ENCODE assay signal across 8 cellular contexts in genomic region chr14:23469127-23469905, GRCh38. TPM values are rescaled to one million over a fixed set of nuclear protein-coding genes. Genes with fewer than 3 reads are reported as not detected.
A peak's percentile ranks its signal among the peaks of the same experiment; 100 is the strongest.
DNase-seq lines count a peak whose midpoint lies in the region; ATAC-seq and TF ChIP-seq lines count a peak whose summit lies in the region.

TSS of gene NGDN (plus strand) at chr14:23469703. CDS start at chr14:23469716, 13 bp downstream.

- POLR2A ChIA-PET in activated CD4-positive, alpha-beta T cell treated with anti-CD3 and anti-CD28 coated beads, Interleukin-2, amount 10 ng/mL, durations not matched to agents 7 days and 5 days (lab: Charles Lee): no interaction called here

- no peak within 1 kb of the TSS for H3K27ac Mint-ChIP-seq in activated CD4-positive, alpha-beta T cell treated with anti-CD3 and anti-CD28 coated beads, Interleukin-2, amount 10 ng/mL, durations not matched to agents 7 days and 5 days

- TF ChIP-seq CTCF in C4-2B (conservative IDR thresholded peaks at IDR 0.05): peak; percentile 78

- H3K4me3 Mint-ChIP-seq in activated CD4-positive, alpha-beta T cell treated with anti-CD3 and anti-CD28 coated beads, Interleukin-2, amount 10 ng/mL, durations not matched to agents 7 days and 5 days: no peak within 1 kb of the TSS

- H3K27ac ChIP-seq in C4-2B: peak within 1 kb of the TSS; percentile 81

- H3K4me1 Mint-ChIP-seq in activated CD4-positive, alpha-beta T cell treated with anti-CD3 and anti-CD28 coated beads, Interleukin-2, amount 10 ng/mL, durations not matched to agents 7 days and 5 days: peaks cover 12% of the 10 kb centered on the region

- peak; percentile 99 for DNase-seq in NCI-H526 treated with DMSO at 0.1 percent for 48 hours (lab: John Stamatoyannopoulos, UW)
- DNase-seq in activated CD4-positive, alpha-beta T cell treated with anti-CD3 and anti-CD28 coated beads, Interleukin-2, amount 10 ng/mL, durations not matched to agents 7 days and 5 days: peak; percentile 96
- DNase-seq in dedifferentiated amniotic fluid mesenchymal stem cell (ENCODE audit: extremely low spot score): peak; percentile 100
- DNase-seq in left kidney (ENCODE audit: low read depth, low spot score): peak; percentile 100
- peak; percentile 90 to 92 for DNase-seq in stimulated activated CD4-positive, alpha-beta T cell treated with anti-CD3 and anti-CD28 coated beads, Interleukin-2, amount 100 ng/mL, for 24 hours

- H3K9me3 Mint-ChIP-seq in activated CD4-positive, alpha-beta T cell treated with anti-CD3 and anti-CD28 coated beads, Interleukin-2, amount 10 ng/mL, durations not matched to agents 7 days and 5 days: no peaks in the 10 kb centered on the region

- ATAC-seq in GM19328 (IDR thresholded peaks at IDR 0.05; ENCODE audit: unreplicated experiment) (peak; percentile 96), HG03520 (IDR thresholded peaks at IDR 0.05; ENCODE audit: unreplicated experiment) (peak; percentile 92)

- H3K36me3 Mint-ChIP-seq in activated CD4-positive, alpha-beta T cell treated with anti-CD3 and anti-CD28 coated beads, Interleukin-2, amount 10 ng/mL, durations not matched to agents 7 days and 5 days (ENCODE audit: low read depth): peaks cover 11% of the 10 kb centered on the region

- CTCF ChIA-PET in activated CD4-positive, alpha-beta T cell treated with anti-CD3 and anti-CD28 coated beads, Interleukin-2, amount 10 ng/mL, durations not matched to agents 7 days and 5 days (lab: Charles Lee): interaction anchor here (1.0 to 1.3 kb wide), 4 partner anchors 9 to 90 kb away, joined by 3 to 5 read pairs (median 4); no protein-coding TSS in a partner anchor

- H3K27me3 Mint-ChIP-seq in activated CD4-positive, alpha-beta T cell treated with anti-CD3 and anti-CD28 coated beads, Interleukin-2, amount 10 ng/mL, durations not matched to agents 7 days and 5 days: no peaks in the 10 kb centered on the region

RNA-seq across cellular contexts. Expression of gene NGDN, which starts in this region (rescaled TPM):
- 10 to 100 TPM; 46.4 to 47.3 TPM for total RNA-seq in activated CD4-positive, alpha-beta T cell treated with anti-CD3 and anti-CD28 coated beads, Interleukin-2, amount 10 ng/mL, durations not matched to agents 7 days and 5 days

Comparison
In these comparisons a context has a peak if more than half of its experiments do, and no peak if none do; other contexts are left out.
1. Peak in every context shown above with its lines: DNase-seq, ATAC-seq and H3K27ac ChIP-seq.